Comparison of ENCODE assay signal across 17 cellular contexts in genomic region chr15:81337713-81338157, GRCh38. TPM values are rescaled to one million over a fixed set of nuclear protein-coding genes. Genes with fewer than 3 reads are reported as not detected.
DNase-seq lines count a peak whose midpoint lies in the region; ATAC-seq and TF ChIP-seq lines count a peak whose summit lies in the region.
"Had no signal": no experiment of that assay in that cellular context is flagged by ENCODE, and none has a peak within 500 bp of the region (broad histone marks: within the 10 kb centered on the region; RNA-seq: fewer than 3 reads in every experiment).

No MANE protein-coding gene starts in this region.

- H2AFZ ChIP-seq in SK-N-SH (ENCODE audit: low read depth) (no peak overlapping the region), hepatocyte (no peak overlapping the region)

- no peaks in the 10 kb centered on the region for H3K27me3 ChIP-seq in SK-N-SH (ENCODE audit: insufficient read depth)
- no peaks in the 10 kb centered on the region for H3K27me3 ChIP-seq in hepatocyte
- no peaks in the 10 kb centered on the region for H3K27me3 ChIP-seq in tibial artery
- H3K27me3 ChIP-seq: pancreas had no signal

- 74% methylated on average over 9 of the region's 9 CpGs for WGBS in SK-N-SH (ENCODE audit: low lambda C conversion rate)
- WGBS in hepatocyte (ENCODE audit: low lambda C conversion rate, missing lambda C conversion rate), result 88% methylated on average over 9 of the region's 9 CpGs

- DNase-seq in SK-N-SH, result no peak
- peak; percentile 26 to 32 for DNase-seq in cardiac fibroblast (ENCODE audit: low read depth in 2 of 2)
- DNase-seq in hepatocyte (ENCODE audit: low spot score), result no peak
- DNase-seq in tibial artery, result no peak
- DNase-seq in NCI-H2081 treated with DMSO at 0.1 percent for 48 hours (lab: John Stamatoyannopoulos, UW), result no peak
- DNase-seq in stimulated activated CD8-positive, alpha-beta memory T cell treated with anti-CD3 and anti-CD28 coated beads, Interleukin-4, amount 100 ng/mL, for 48 hours, result no peak
- no peak for DNase-seq in effector CD8-positive, alpha-beta T cell (lab: John Stamatoyannopoulos, UW)
- DNase-seq: activated CD4-positive, alpha-beta T cell treated with anti-CD3 and anti-CD28 coated beads for 4 hours; CD8-positive, alpha-beta T cell; effector memory CD4-positive, alpha-beta T cell; foreskin melanocyte; NCI-H187; NCI-H82; pancreas; T-helper 9 cell had no signal

- H4K20me1 ChIP-seq in SK-N-SH (ENCODE audit: insufficient read depth) (0 out of 2 replicates have a peak, but pooled peaks cover 9% of the 10 kb centered on the region), hepatocyte (ENCODE audit: insufficient read depth, poor library complexity, severe bottlenecking) (no peaks in the 10 kb centered on the region)

- no peaks in the 10 kb centered on the region for H3K9me3 ChIP-seq in SK-N-SH
- no peaks in the 10 kb centered on the region for H3K9me3 ChIP-seq in hepatocyte (ENCODE audit: low read depth)
- no peaks in the 10 kb centered on the region for H3K9me3 ChIP-seq in tibial artery
- H3K9me3 ChIP-seq: pancreas had no signal

- H3K79me2 ChIP-seq in SK-N-SH (ENCODE audit: insufficient read depth), result no peaks in the 10 kb centered on the region
- no peaks in the 10 kb centered on the region for H3K79me2 ChIP-seq in hepatocyte

- no peak overlapping the region for H3K9ac ChIP-seq in SK-N-SH

- no peak for TF ChIP-seq EP300 in SK-N-SH (IDR thresholded peaks at IDR 0.05; ENCODE audit: borderline replicate concordance in 1 of 2, low read depth in 1 of 2, low read length in 1 of 2)

- H3K36me3 ChIP-seq in SK-N-SH (replicated peaks in 1 of 2; ENCODE audit: control insufficient read depth in 1 of 2, insufficient read depth in 2 of 2, low read length in 1 of 2) (no peaks in the 10 kb centered on the region), hepatocyte (replicated peaks; ENCODE audit: insufficient read depth, low read depth) (no peaks in the 10 kb centered on the region), tibial artery (no peaks in the 10 kb centered on the region)
- H3K36me3 ChIP-seq: pancreas had no signal

- intact Hi-C loops in tibial artery (cut with DNase I; ENCODE audit: low total_unique reads), result no loop called here

- no peak overlapping the region for H3K4me3 ChIP-seq in SK-N-SH (ENCODE audit: low read depth in 2 of 2, low read length in 1 of 2)
- H3K4me3 ChIP-seq in cardiac fibroblast (replicated peaks in 1 of 2; ENCODE audit: low read depth in 2 of 2, low read length in 2 of 2), result no peak overlapping the region
- H3K4me3 ChIP-seq in hepatocyte, result no peak overlapping the region
- H3K4me3 ChIP-seq in tibial artery, result no peak overlapping the region
- H3K4me3 ChIP-seq: pancreas had no signal

- peaks cover 12% of the 10 kb centered on the region for H3F3A ChIP-seq in SK-N-SH (replicated peaks; ENCODE audit: insufficient read depth)

- POLR2A ChIA-PET in SK-N-SH (lab: Yijun Ruan, JAX), result interaction anchor here (0.9 kb wide), 1 partner anchor 107 kb away, joined by 3 read pairs; no protein-coding TSS in a partner anchor

- peaks cover 0 to 12% of the 10 kb centered on the region in 2 experiments; a peak in 2 of 4 replicates for H3K4me1 ChIP-seq in SK-N-SH (ENCODE audit: control insufficient read depth in 1 of 2, insufficient read depth in 2 of 2, low read depth in 1 of 2, low read length in 1 of 2)
- H3K4me1 ChIP-seq in hepatocyte (ENCODE audit: insufficient read depth), result peaks cover 28% of the 10 kb centered on the region
- H3K4me1 ChIP-seq in tibial artery, result peaks cover 0 to 30% (median 21%) of the 10 kb centered on the region in 4 donors

- H3K4me2 ChIP-seq in SK-N-SH, result peak overlapping the region; percentile 27; the same call in 1 of the 2 replicates
- no peak overlapping the region for H3K4me2 ChIP-seq in hepatocyte

- H3K9me2 ChIP-seq in SK-N-SH (no peaks in the 10 kb centered on the region), hepatocyte (replicated peaks; ENCODE audit: insufficient read depth) (no peaks in the 10 kb centered on the region)

- H3K27ac ChIP-seq in SK-N-SH (ENCODE audit: low read depth in 2 of 2, low read length in 1 of 2), result no peak overlapping the region
- H3K27ac ChIP-seq in hepatocyte, result peak overlapping the region; percentile 29
- peak overlapping the region; percentile 60 to 67 for H3K27ac ChIP-seq in tibial artery
- H3K27ac ChIP-seq: 22Rv1 had no signal

- no peak for ATAC-seq in SK-N-SH treated with all-trans-retinoic acid at 6 μM for 48 hours
- ATAC-seq: CD8-positive, alpha-beta T cell had no signal

- no peak for TF ChIP-seq RAD21 in SK-N-SH (IDR thresholded peaks at IDR 0.05; ENCODE audit: low read length)

- CTCF ChIA-PET in SK-N-SH (lab: Yijun Ruan, JAX), result interaction anchor here (1.7 kb wide), 1 partner anchor 63 kb away, joined by 5 read pairs; no protein-coding TSS in a partner anchor

- no peak for TF ChIP-seq CTCF in SK-N-SH (IDR thresholded peaks at IDR 0.05)
- TF ChIP-seq CTCF in cardiac fibroblast (IDR thresholded peaks at IDR 0.05; ENCODE audit: low read depth, low read length), result no peak
- TF ChIP-seq CTCF in hepatocyte (IDR thresholded peaks at IDR 0.05; ENCODE audit: poor library complexity), result no peak
- no peak for TF ChIP-seq CTCF in tibial artery (IDR thresholded peaks at IDR 0.05)

TF ChIP-seq in SK-N-SH, 30 proteins besides CTCF, POLR2A, EP300 and RAD21 (continues in another document):
- TF ChIP-seq SIN3A (IDR thresholded peaks at IDR 0.05; ENCODE audit: borderline replicate concordance, low read depth, low read length), result no peak
- TF ChIP-seq NRF1 (IDR thresholded peaks at IDR 0.05; ENCODE audit: low read depth, low read length), result no peak
- TF ChIP-seq RFX5 (IDR thresholded peaks at IDR 0.05; ENCODE audit: low read length), result no peak
- no peak for TF ChIP-seq FOSL2 (IDR thresholded peaks at IDR 0.05; ENCODE audit: borderline replicate concordance, low read depth)
- TF ChIP-seq POLR2AphosphoS5 (IDR thresholded peaks at IDR 0.05; ENCODE audit: low read depth, low read length), result no peak
- TF ChIP-seq FOXJ3 (CRISPR knock-in tag; IDR thresholded peaks at IDR 0.05), result no peak
- TF ChIP-seq, protein P1, sequence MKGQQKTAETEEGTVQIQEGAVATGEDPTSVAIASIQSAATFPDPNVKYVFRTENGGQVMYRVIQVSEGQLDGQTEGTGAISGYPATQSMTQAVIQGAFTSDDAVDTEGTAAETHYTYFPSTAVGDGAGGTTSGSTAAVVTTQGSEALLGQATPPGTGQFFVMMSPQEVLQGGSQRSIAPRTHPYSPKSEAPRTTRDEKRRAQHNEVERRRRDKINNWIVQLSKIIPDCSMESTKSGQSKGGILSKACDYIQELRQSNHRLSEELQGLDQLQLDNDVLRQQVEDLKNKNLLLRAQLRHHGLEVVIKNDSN (IDR thresholded peaks at IDR 0.05; ENCODE audit: borderline replicate concordance, low read depth), result no peak

TF ChIP-seq in SK-N-SH treated with all-trans-retinoic acid at 6 μM for 48 hours, 23 proteins besides CTCF, POLR2A, EP300 and RAD21 (continues in another document):
- TF ChIP-seq, protein P2, sequence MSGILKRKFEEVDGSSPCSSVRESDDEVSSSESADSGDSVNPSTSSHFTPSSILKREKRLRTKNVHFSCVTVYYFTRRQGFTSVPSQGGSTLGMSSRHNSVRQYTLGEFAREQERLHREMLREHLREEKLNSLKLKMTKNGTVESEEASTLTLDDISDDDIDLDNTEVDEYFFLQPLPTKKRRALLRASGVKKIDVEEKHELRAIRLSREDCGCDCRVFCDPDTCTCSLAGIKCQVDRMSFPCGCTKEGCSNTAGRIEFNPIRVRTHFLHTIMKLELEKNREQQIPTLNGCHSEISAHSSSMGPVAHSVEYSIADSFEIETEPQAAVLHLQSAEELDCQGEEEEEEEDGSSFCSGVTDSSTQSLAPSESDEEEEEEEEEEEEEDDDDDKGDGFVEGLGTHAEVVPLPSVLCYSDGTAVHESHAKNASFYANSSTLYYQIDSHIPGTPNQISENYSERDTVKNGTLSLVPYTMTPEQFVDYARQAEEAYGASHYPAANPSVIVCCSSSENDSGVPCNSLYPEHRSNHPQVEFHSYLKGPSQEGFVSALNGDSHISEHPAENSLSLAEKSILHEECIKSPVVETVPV (CRISPR knock-in tag; IDR thresholded peaks at IDR 0.05), result no peak
- no peak for TF ChIP-seq CREB5 (CRISPR knock-in tag; IDR thresholded peaks at IDR 0.05; ENCODE audit: low read depth)
- no peak for TF ChIP-seq ZC3H10 (CRISPR knock-in tag; IDR thresholded peaks at IDR 0.05)
- no peak for TF ChIP-seq POU6F1 (CRISPR knock-in tag; IDR thresholded peaks at IDR 0.05; ENCODE audit: borderline replicate concordance, low read depth)
- no peak for TF ChIP-seq ARNTL (CRISPR knock-in tag; IDR thresholded peaks at IDR 0.05; ENCODE audit: borderline replicate concordance, low read depth)
- no peak for TF ChIP-seq ZFP30 (CRISPR knock-in tag; IDR thresholded peaks at IDR 0.05)

RNA-seq across cellular contexts. Expression of gene STARD5, which starts 13.8 kb away (rescaled TPM):
- polyA plus RNA-seq in SK-N-SH (2012; rRNA removed), result 1.6 and 3.2 TPM in 2 replicates
- polyA plus RNA-seq in SK-N-SH (2012; cell fraction: cytosol; rRNA removed), result 1.0 and 1.4 TPM in 2 replicates
- polyA plus RNA-seq in SK-N-SH (2012; cell fraction: nucleus; rRNA removed), result 5.7 and 6.5 TPM in 2 replicates
- 7.2 and 8.2 TPM in 2 replicates for total RNA-seq in hepatocyte
- polyA plus RNA-seq in hepatocyte, result 10.6 and 13.7 TPM in 2 replicates

RNA-seq across cellular contexts. Expression of gene TMC3, which starts 36.3 kb away (rescaled TPM):
- polyA plus RNA-seq in SK-N-SH (2012; rRNA removed), result not detected in 2 replicates
- not detected in 2 replicates for polyA plus RNA-seq in SK-N-SH (2012; cell fraction: cytosol; rRNA removed)
- polyA plus RNA-seq in SK-N-SH (2012; cell fraction: nucleus; rRNA removed), result not detected in 2 replicates
- total RNA-seq in hepatocyte, result 0.12 and 0.43 TPM in 2 replicates
- polyA plus RNA-seq in hepatocyte, result 0.19 TPM in 1 of 2 replicates, not detected in the other
- total RNA-seq: CD8-positive, alpha-beta T cell had no signal

Comparison
In these comparisons a context has a peak if more than half of its experiments do, and no peak if none do; other contexts are left out.
1. DNase-seq: peak in cardiac fibroblast (2 of 2); none in SK-N-SH (single experiment), hepatocyte (single experiment), tibial artery (0 of 2), NCI-H2081 treated with DMSO at 0.1 percent for 48 hours (single experiment), stimulated activated CD8-positive, alpha-beta memory T cell treated with anti-CD3 and anti-CD28 coated beads, Interleukin-4, amount 100 ng/mL, for 48 hours (single experiment) and effector CD8-positive, alpha-beta T cell (single experiment).
2. H3K27ac ChIP-seq: peak in hepatocyte (single experiment) and tibial artery (2 of 2); none in SK-N-SH (0 of 2).